ENCODE assay signal across 19 cellular contexts in the genomic region with DNA sequence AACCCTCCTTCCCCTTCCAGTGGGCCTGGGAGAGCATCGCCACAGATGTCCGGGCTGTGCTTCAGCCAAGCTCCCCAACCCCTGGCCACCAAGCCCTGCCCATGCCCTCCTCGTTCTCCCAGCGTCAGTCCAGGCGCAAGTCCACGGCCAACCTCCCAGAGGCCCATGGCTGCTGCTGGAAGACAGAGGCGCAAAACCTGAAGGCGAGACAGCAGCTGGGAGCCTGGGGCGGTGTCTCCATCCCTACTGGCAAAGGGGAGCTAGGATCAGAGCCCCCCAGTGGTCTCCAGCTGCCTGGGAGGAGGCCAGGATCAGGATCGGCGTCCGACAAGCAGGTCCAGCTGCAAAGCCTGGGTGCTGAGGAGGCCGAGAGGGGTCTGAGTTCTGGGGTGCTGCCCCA. TPM values are rescaled to one million over a fixed set of nuclear protein-coding genes. Genes with fewer than 3 reads are reported as not detected.
"Had no signal": no experiment of that assay in that cellular context is flagged by ENCODE, and none has a peak within 500 bp of the region (broad histone marks: within the 10 kb centered on the region; RNA-seq: fewer than 3 reads in every experiment).

No MANE protein-coding gene starts in this region.

- H3K4me3 ChIP-seq: adrenal gland, hepatocyte, lower lobe of right lung, thoracic aorta, upper lobe of right lung had no signal

- H3K36me3 ChIP-seq: adrenal gland, lower lobe of right lung, thoracic aorta, upper lobe of right lung had no signal

- H2AFZ ChIP-seq: hepatocyte, parathyroid adenoma had no signal

- H3K27ac ChIP-seq: adrenal gland, hepatocyte, lower lobe of right lung, parathyroid adenoma, thoracic aorta, upper lobe of right lung, VCaP had no signal

- H3K4me1 ChIP-seq: adrenal gland, lower lobe of right lung, parathyroid adenoma, upper lobe of right lung had no signal

- H3K9me3 ChIP-seq: adrenal gland, lower lobe of right lung, thoracic aorta, upper lobe of right lung had no signal

- ATAC-seq: left colon had no signal

- H3K9ac ChIP-seq: parathyroid adenoma had no signal

- H3K79me2 ChIP-seq: hepatocyte, parathyroid adenoma had no signal

- FAIRE-seq: endometrium had no signal

- H3K27me3 ChIP-seq: adrenal gland, hepatocyte, upper lobe of right lung had no signal

- DNase-seq: activated CD4-positive, alpha-beta memory T cell treated with anti-CD3 and anti-CD28 coated beads for 36 hours; activated effector memory CD4-positive, alpha-beta T cell treated with anti-CD3 and anti-CD28 coated beads, Interleukin-2, amount 50 U/mL, for 16 hours; activated T-cell treated with anti-CD3 and anti-CD28 coated beads, Interleukin-2, amount 50 U/mL, for 48 hours; adrenal gland; left colon; lower lobe of right lung; stimulated activated CD4-positive, alpha-beta T cell treated with anti-CD3 and anti-CD28 coated beads, Interleukin-12 subunit alpha, Interleukin-12 subunit beta, amount 100 ng/mL, for 4 hours; stimulated activated CD4-positive, alpha-beta T cell treated with anti-CD3 and anti-CD28 coated beads, Interleukin-2, amount 100 ng/mL, for 24 hours; upper lobe of right lung had no signal

- H3K4me2 ChIP-seq: hepatocyte had no signal

RNA-seq across cellular contexts. Expression of a gene that starts 1.9 kb away (rescaled TPM):
- total RNA-seq: activated CD4-positive, alpha-beta memory T cell treated with anti-CD3 and anti-CD28 coated beads for 36 hours; cardiac septum; glomerular endothelial cell; hepatocyte; left colon; lower lobe of right lung; myocyte; T-helper 1 cell treated with Interleukin-12 subunit alpha and Interleukin-12 subunit beta and Interleukin-4 antibody, amounts not matched to agents 30 ng/mL and 1 ng/mL, for 36 hours; thoracic aorta; upper lobe of right lung had no signal
- polyA plus RNA-seq: esophagus, hepatocyte had no signal
